In the genomic region with DNA sequence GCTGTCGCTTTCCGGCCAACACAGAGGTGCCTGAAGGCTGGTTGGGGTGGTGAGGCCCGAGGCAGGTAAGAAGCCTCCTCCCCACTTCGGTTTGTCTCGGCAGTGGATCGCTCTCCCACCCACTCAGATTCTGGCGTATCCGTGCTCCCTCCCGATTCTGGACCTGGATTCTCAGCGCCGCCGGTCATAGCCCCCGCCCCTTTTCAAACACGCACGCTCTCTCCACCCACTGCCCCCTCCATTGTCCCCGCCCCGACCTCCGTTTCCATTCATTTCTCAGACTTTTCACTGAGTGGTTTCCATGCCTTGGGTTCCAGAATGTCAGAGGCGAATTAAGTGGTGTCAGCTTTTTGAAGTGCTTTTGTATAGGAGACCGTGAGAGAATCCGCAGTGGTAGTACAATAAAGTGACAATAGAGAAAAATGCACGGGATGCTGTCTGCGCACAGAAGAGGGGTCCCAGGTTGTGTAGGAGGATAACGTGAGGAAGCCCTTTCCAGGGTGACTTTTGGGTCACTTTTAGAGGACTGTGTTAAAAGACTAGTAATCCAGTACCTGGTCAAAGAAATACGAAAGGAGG, we compare ENCODE assay signal across 8 cellular contexts. TPM values are rescaled to one million over a fixed set of nuclear protein-coding genes. Genes with fewer than 3 reads are reported as not detected.
A peak's percentile ranks its signal among the peaks of the same experiment; 100 is the strongest.
DNase-seq lines count a peak whose midpoint lies in the region; ATAC-seq and TF ChIP-seq lines count a peak whose summit lies in the region.

A gene (plus strand): TSS at position 4 of the 579 bp plus-strand sequence. CDS start 21,221 bp downstream, outside the sequence.

- no peaks in the 10 kb centered on the region for H3K27me3 ChIP-seq in psoas muscle (ENCODE audit: insufficient read depth in 3 of 3, low read length in 2 of 3)

- H3K27ac ChIP-seq in psoas muscle, result peak within 1 kb of the TSS; percentile 95

- H3K9me3 ChIP-seq in psoas muscle, result no peaks in the 10 kb centered on the region

- intact Hi-C loops in psoas muscle (cut with DNase I), result loop anchor here in 1 of 2 donors (5.0 kb wide), 1 partner anchor 154 kb away; a partner anchor contains a TSS

- no peaks in the 10 kb centered on the region for H3K36me3 ChIP-seq in psoas muscle (ENCODE audit: insufficient read depth in 1 of 2, low read depth in 1 of 2)

- WGBS in psoas muscle, 3 donors, result 1 to 2% (median 1%) methylated on average over 25 of the region's 25 CpGs

- ATAC-seq in HG03196 (IDR thresholded peaks at IDR 0.05; ENCODE audit: unreplicated experiment), result peak; percentile 42
- peak; percentile 46 to 68 (median 54) for ATAC-seq in psoas muscle
- no peak for ATAC-seq in HG03378 (IDR thresholded peaks at IDR 0.05; ENCODE audit: unreplicated experiment)
- no peak for ATAC-seq in HG02840 (IDR thresholded peaks at IDR 0.05; ENCODE audit: low FRiP score, unreplicated experiment)

- H3K4me1 ChIP-seq in psoas muscle, result peaks cover 31% of the 10 kb centered on the region

- TF ChIP-seq CTCF in psoas muscle (IDR thresholded peaks at IDR 0.05), result no peak

- DNase-seq in AG20443 (ENCODE audit: low spot score) (peak; percentile 87), germinal center (ENCODE audit: low spot score) (peak; percentile 8), psoas muscle (no peak)
- peak; percentile 79 to 84 for DNase-seq in activated CD4-positive, alpha-beta T cell treated with anti-CD3 and anti-CD28 coated beads, Interleukin-2, amount 50 U/mL, for 48 hours

- H3K4me3 ChIP-seq in psoas muscle, result peak within 1 kb of the TSS; percentile 87

- TF ChIP-seq POLR2A in GM18526 (IDR thresholded peaks at IDR 0.05; ENCODE audit: extremely low read depth, insufficient read length), result peak; percentile 87

RNA-seq across cellular contexts. Expression of the gene that starts here (rescaled TPM):
- 1 to 10 TPM; 3.1 to 5.0 (median 4.3) TPM for total RNA-seq in psoas muscle
- polyA plus RNA-seq in psoas muscle, result 1 to 10 TPM; 1.5 to 3.3 (median 2.3) TPM

Comparison
In these comparisons a context has a peak if more than half of its experiments do, and no peak if none do; other contexts are left out.
1. DNase-seq: peak in AG20443 (single experiment), activated CD4-positive, alpha-beta T cell treated with anti-CD3 and anti-CD28 coated beads, Interleukin-2, amount 50 U/mL, for 48 hours (2 of 2) and germinal center (single experiment); none in psoas muscle (0 of 2).
2. ATAC-seq: peak in HG03196 (single experiment) and psoas muscle (4 of 4); none in HG03378 (single experiment) and HG02840 (single experiment).